ENCODE assay signal across 17 cellular contexts in genomic region chr18:27894746-27895145, GRCh38.
DNase-seq lines count a peak whose midpoint lies in the region; TF ChIP-seq lines count a peak whose summit lies in the region.
"Had no signal": no experiment of that assay in that cellular context is flagged by ENCODE, and none has a peak within 500 bp of the region (broad histone marks: within the 10 kb centered on the region; RNA-seq: fewer than 3 reads in every experiment).

No MANE protein-coding gene starts in this region.

- H3K27ac Mint-ChIP-seq in endothelial cell (ENCODE audit: unreplicated experiment) = no peak overlapping the region
- H3K27ac Mint-ChIP-seq: B cell; CD4-positive, CD25-positive, alpha-beta regulatory T cell; CD8-positive, alpha-beta T cell; HFFc6 had no signal

- DNase-seq in COLO829 (ENCODE audit: low spot score) (peak; percentile 62), COR-L47 (lab: John Stamatoyannopoulos, UW) (peak; percentile 27), epidermal melanocyte (ENCODE audit: insufficient read length, low spot score) (peak; percentile 59), kidney tubule cell (ENCODE audit: low spot score) (peak; percentile 1), endothelial cell (ENCODE audit: low spot score) (no peak), medulla oblongata (ENCODE audit: extremely low spot score) (no peak), activated T-cell treated with anti-CD3 and anti-CD28 coated beads for 4 hours (no peak), erythroblast (lab: John Stamatoyannopoulos, UW) (no peak)
- DNase-seq: Calu3; CD4-positive, CD25-positive, alpha-beta regulatory T cell; CD8-positive, alpha-beta T cell; DMS53; DMS79 treated with DMSO at 0.1 percent for 48 hours; GF-D8; GOT3; HFFc6 had no signal

- TF ChIP-seq POLR2A in erythroblast (IDR thresholded peaks at IDR 0.05; ENCODE audit: low read length) = no peak

- H3K4me1 Mint-ChIP-seq in endothelial cell (ENCODE audit: unreplicated experiment) = no peaks in the 10 kb centered on the region
- H3K4me1 Mint-ChIP-seq: B cell; CD4-positive, CD25-positive, alpha-beta regulatory T cell had no signal

- no peaks in the 10 kb centered on the region for H3K27me3 Mint-ChIP-seq in endothelial cell (ENCODE audit: unreplicated experiment)
- H3K27me3 Mint-ChIP-seq: B cell; CD4-positive, CD25-positive, alpha-beta regulatory T cell had no signal

- no peaks in the 10 kb centered on the region for H3K36me3 Mint-ChIP-seq in endothelial cell (ENCODE audit: low read depth, unreplicated experiment)
- H3K36me3 Mint-ChIP-seq: CD4-positive, CD25-positive, alpha-beta regulatory T cell; CD8-positive, alpha-beta T cell had no signal

- H3K4me3 Mint-ChIP-seq in endothelial cell (ENCODE audit: unreplicated experiment) = no peak overlapping the region
- H3K4me3 Mint-ChIP-seq: B cell; CD4-positive, CD25-positive, alpha-beta regulatory T cell; CD8-positive, alpha-beta T cell; HFFc6 had no signal

- TF ChIP-seq CTCF in endothelial cell (IDR thresholded peaks at IDR 0.05; ENCODE audit: unreplicated experiment) = no peak

- no peaks in the 10 kb centered on the region for H3K9me3 Mint-ChIP-seq in endothelial cell (ENCODE audit: unreplicated experiment)
- H3K9me3 Mint-ChIP-seq: HFFc6 had no signal

Comparison
In these comparisons a context has a peak if more than half of its experiments do, and no peak if none do; other contexts are left out.
1. DNase-seq: peak in COLO829 (single experiment), COR-L47 (single experiment), epidermal melanocyte (single experiment) and kidney tubule cell (single experiment); none in endothelial cell (single experiment), medulla oblongata (single experiment), activated T-cell treated with anti-CD3 and anti-CD28 coated beads for 4 hours (single experiment) and erythroblast (0 of 2).